Comparison of ENCODE assay signal across 11 cellular contexts in genomic region chr14:36662258-36662542, GRCh38. TPM values are rescaled to one million over a fixed set of nuclear protein-coding genes. Genes with fewer than 3 reads are reported as not detected.
A peak's percentile ranks its signal among the peaks of the same experiment; 100 is the strongest.
DNase-seq lines count a peak whose midpoint lies in the region; ATAC-seq, FAIRE-seq and TF ChIP-seq lines count a peak whose summit lies in the region.
"Had no signal": no experiment of that assay in that cellular context is flagged by ENCODE, and none has a peak within 500 bp of the region (broad histone marks: within the 10 kb centered on the region; RNA-seq: fewer than 3 reads in every experiment).

No MANE protein-coding gene starts in this region.

- H3K4ac ChIP-seq in H1 (replicated peaks; ENCODE audit: insufficient read length, low read depth, low read length): no peak overlapping the region

- DNase-seq in AG09309 (ENCODE audit: low read depth): no peak
- no peak for DNase-seq in H1 (ENCODE audit: low read depth in 1 of 2, low spot score in 2 of 2)
- DNase-seq in pons (ENCODE audit: low spot score): no peak
- DNase-seq: GDM1 had no signal

- no peak for TF ChIP-seq RAD21 in H1 (IDR thresholded peaks at IDR 0.05 in 1 of 2, conservative IDR thresholded peaks at IDR 0.05 in 1 of 2; ENCODE audit: low read depth in 2 of 2, low read length in 2 of 2)

- peak overlapping the region; percentile 67 to 75 for H3K4me2 ChIP-seq in H1 (ENCODE audit: insufficient read depth in 1 of 2, low read depth in 2 of 2, low read length in 2 of 2)
- H3K4me2 ChIP-seq: KMS-11 had no signal

- H2BK5ac ChIP-seq in H1 (ENCODE audit: low read depth, low read length): no peak overlapping the region

- H4K91ac ChIP-seq in H1 (replicated peaks; ENCODE audit: insufficient read length, low read length): no peak overlapping the region

- WGBS in H1 (ENCODE audit: extremely low coverage in 1 of 2, insufficient coverage in 1 of 2, insufficient read length in 1 of 2, insufficient replicate concordance in 2 of 2, low coverage in 1 of 2, low lambda C conversion rate in 2 of 2, missing lambda C conversion rate in 1 of 2), 2 experiments: 1% methylated on average over 11 of the region's 11 CpGs; no CpG with 5 or more reads in 1 of the 2 experiments

- H2BK12ac ChIP-seq in H1 (ENCODE audit: low read depth, low read length): peak overlapping the region; percentile 84; the same call in 1 of the 2 replicates

- no peak overlapping the region for H2AFZ ChIP-seq in H1 (ENCODE audit: low read length)
- H2AFZ ChIP-seq in neuron (ENCODE audit: low read depth, low read length): no peak overlapping the region

- H3K14ac ChIP-seq in H1 (ENCODE audit: insufficient read length): no peak overlapping the region

- no peak for TF ChIP-seq EP300 in H1 (IDR thresholded peaks at IDR 0.05; ENCODE audit: borderline replicate concordance in 1 of 2, low read depth in 2 of 2, low read length in 2 of 2)

- H2BK120ac ChIP-seq in H1 (replicated peaks; ENCODE audit: low read depth, low read length): no peak overlapping the region

- H4K5ac ChIP-seq in H1 (ENCODE audit: insufficient read length, low read depth, low read length): no peak overlapping the region

- no peak overlapping the region; the same call in 1 of the 2 replicates for H2BK20ac ChIP-seq in H1 (ENCODE audit: low read length)

- H2AK5ac ChIP-seq in H1 (ENCODE audit: low read depth, low read length): no peak overlapping the region

- H3K79me1 ChIP-seq in H1 (ENCODE audit: low read depth, low read length): no peaks in the 10 kb centered on the region

- H3K79me2 ChIP-seq in H1 (ENCODE audit: control insufficient read depth in 1 of 2, insufficient read depth in 2 of 2, low read length in 2 of 2): no peaks in the 10 kb centered on the region

- CTCF ChIA-PET in H1 (lab: Charles Lee; ENCODE audit: partially characterized antibody): interaction anchor here (1.5 to 9.9 kb wide), 3 partner anchors 14 to 280 kb away, joined by 5 to 132 read pairs (median 92); no protein-coding TSS in a partner anchor

- no peak overlapping the region for H2BK15ac ChIP-seq in H1 (ENCODE audit: low read length)

- peaks cover 11% of the 10 kb centered on the region; the same call in 1 of the 2 replicates for H3K23me2 ChIP-seq in H1 (ENCODE audit: low read depth, low read length)

- TF ChIP-seq CTCF in AG09309 (IDR thresholded peaks at IDR 0.05; ENCODE audit: control insufficient read depth, insufficient read depth, low read depth, low read length, missing control alignments) (no peak), H1 (IDR thresholded peaks at IDR 0.05; ENCODE audit: control extremely low read depth in 1 of 3, insufficient read depth in 1 of 3, low read depth in 1 of 3, low read length in 3 of 3) (no peak)

- H3K27me3 ChIP-seq in HUES48 (ENCODE audit: control insufficient read depth, insufficient read depth, low read length) (peaks cover 98% of the 10 kb centered on the region), H1 (replicated peaks in 1 of 4; ENCODE audit: control insufficient read depth in 3 of 4, extremely low read depth in 1 of 4, insufficient read depth in 3 of 4, low read length in 3 of 4) (peaks cover 92 to 99% (median 94%) of the 10 kb centered on the region in 4 experiments), neuron (ENCODE audit: insufficient read depth, low read length) (peaks cover 95% of the 10 kb centered on the region)

- FAIRE-seq in H1 (lab: Jason Lieb, UNC): no peak

- peaks cover 29 to 55% of the 10 kb centered on the region in 2 experiments for H4K20me1 ChIP-seq in H1 (replicated peaks in 1 of 2; ENCODE audit: control insufficient read depth in 1 of 2, insufficient read depth in 2 of 2, low read length in 2 of 2)

- no peak overlapping the region for H3K18ac ChIP-seq in H1 (ENCODE audit: extremely low read depth, low read length)

- ATAC-seq in GM19395 (IDR thresholded peaks at IDR 0.05; ENCODE audit: unreplicated experiment) (no peak), HG03457 (IDR thresholded peaks at IDR 0.05; ENCODE audit: unreplicated experiment) (no peak), GM19351 (IDR thresholded peaks at IDR 0.05; ENCODE audit: unreplicated experiment) (no peak)

- POLR2A ChIA-PET in H1 (lab: Charles Lee; ENCODE audit: partially characterized antibody): interaction anchor here (0.6 to 2.0 kb wide), 3 partner anchors 78 to 140 kb away, joined by 3 to 4 read pairs (median 3); no protein-coding TSS in a partner anchor

- TF ChIP-seq POLR2A in H1 (IDR thresholded peaks at IDR 0.05; ENCODE audit: control extremely low read depth in 1 of 2, low read depth in 2 of 2, low read length in 2 of 2): no peak

- H3K9me3 ChIP-seq in HUES48 (ENCODE audit: control insufficient read depth, insufficient read depth, low read length): no peaks in the 10 kb centered on the region
- no peaks in the 10 kb centered on the region for H3K9me3 ChIP-seq in H1 (ENCODE audit: insufficient read depth in 2 of 2, low read depth in 1 of 2, low read length in 1 of 2)
- H3K9me3 ChIP-seq in neuron (ENCODE audit: low read length): no peaks in the 10 kb centered on the region
- H3K9me3 ChIP-seq: mucosa of descending colon had no signal

- peaks cover 26% of the 10 kb centered on the region for H3K4me1 ChIP-seq in HUES48 (ENCODE audit: control insufficient read depth, insufficient read depth, low read length)
- peaks cover 4 to 32% (median 22%) of the 10 kb centered on the region in 4 experiments for H3K4me1 ChIP-seq in H1 (replicated peaks in 1 of 4; ENCODE audit: control insufficient read depth in 3 of 4, insufficient read depth in 4 of 4, low read length in 3 of 4)
- peaks cover 41% of the 10 kb centered on the region for H3K4me1 ChIP-seq in neuron (ENCODE audit: insufficient read depth, low read length)

- H3K4me3 ChIP-seq in AG09309 (ENCODE audit: control insufficient read depth, low read depth, low read length) (peak overlapping the region; percentile 68), HUES48 (ENCODE audit: low read depth, low read length) (peak overlapping the region; percentile 51), H1 (ENCODE audit: extremely low read depth in 1 of 4, insufficient read depth in 2 of 4, low read depth in 3 of 4, low read length in 4 of 4) (peak overlapping the region; percentile 21 to 62 (median 32); a peak in 6 of 8 replicates), neuron (ENCODE audit: low read length) (peak overlapping the region; percentile 13)
- H3K4me3 ChIP-seq: mucosa of descending colon had no signal

- H3K36me3 ChIP-seq in HUES48 (ENCODE audit: control insufficient read depth, insufficient read depth, low read length) (no peaks in the 10 kb centered on the region), H1 (ENCODE audit: control insufficient read depth in 2 of 4, insufficient read depth in 4 of 4, low read length in 3 of 4) (peaks cover 0 to 3% (median 0%) of the 10 kb centered on the region in 4 experiments; a peak in 1 of 8 replicates), neuron (ENCODE audit: insufficient read depth, low read length) (no peaks in the 10 kb centered on the region)

- H3K23ac ChIP-seq in H1 (ENCODE audit: insufficient read length): no peak overlapping the region

- H3K27ac ChIP-seq in HUES48 (ENCODE audit: low read depth, low read length) (no peak overlapping the region), H1 (ENCODE audit: low read depth, low read length) (no peak overlapping the region)
- H3K27ac ChIP-seq: KMS-11 had no signal

- no peak overlapping the region for H3K9ac ChIP-seq in HUES48 (ENCODE audit: low read depth, low read length)
- H3K9ac ChIP-seq in H1 (replicated peaks in 1 of 4; ENCODE audit: extremely low read depth in 1 of 4, low read depth in 3 of 4, low read length in 3 of 4): no peak overlapping the region
- H3K9ac ChIP-seq: KMS-11 had no signal

- H4K8ac ChIP-seq in H1 (ENCODE audit: extremely low read depth, insufficient read depth, low read length): no peak overlapping the region

- H3K56ac ChIP-seq in H1 (replicated peaks; ENCODE audit: insufficient read length, low read depth, low read length): no peak overlapping the region

TF ChIP-seq in H1, 55 proteins besides CTCF, POLR2A, EP300 and RAD21:
- TF ChIP-seq KDM4A (IDR thresholded peaks at IDR 0.05; ENCODE audit: low read depth, low read length, severe bottlenecking) (peak; percentile 50), GTF2F1 (IDR thresholded peaks at IDR 0.05; ENCODE audit: borderline replicate concordance, low read depth, low read length) (no peak), JUN (IDR thresholded peaks at IDR 0.05; ENCODE audit: low read depth, low read length) (no peak), NRF1 (IDR thresholded peaks at IDR 0.05; ENCODE audit: low read depth, low read length) (no peak), ASH2L (IDR thresholded peaks at IDR 0.05; ENCODE audit: low read length) (peak; percentile 57), MAFK (IDR thresholded peaks at IDR 0.05; ENCODE audit: low read depth, low read length) (no peak)

RNA-seq across cellular contexts. Expression of gene PAX9, which starts 0.5 kb away (rescaled TPM):
- not detected in 2 replicates for total RNA-seq in H1 (2021; fragmentation: NEBNext Ultra II Directional; extraction: Animal tissue kit (Norgen Biotek cat#: 25700))
- 0.05 TPM in 1 of 2 replicates, not detected in the other for polyA plus RNA-seq in H1 (2011; rRNA removed)
- not detected for polyA plus RNA-seq in H1 (2011; cell fraction: cytosol; rRNA removed)
- not detected for polyA plus RNA-seq in H1 (2011; cell fraction: nucleus; rRNA removed)
- 0.20 to 0.35 TPM (median 0.22 TPM) in 4 replicates for polyA plus RNA-seq in H1 (2012, experiment 1 of 2)
- polyA plus RNA-seq in H1 (2012, experiment 2 of 2): 0.04 TPM
- polyA plus RNA-seq in H1 (2013, experiment 1 of 2): 0.02 TPM
- polyA plus RNA-seq in H1 (2013, experiment 2 of 2): not detected
- polyA minus RNA-seq in H1 (2011; rRNA and poly(A)+ RNA removed): not detected in 2 replicates
- not detected for polyA minus RNA-seq in H1 (2011; cell fraction: cytosol; rRNA and poly(A)+ RNA removed)
- polyA minus RNA-seq in H1 (2011; cell fraction: nucleus; rRNA and poly(A)+ RNA removed): not detected

Comparison
In these comparisons a context has a peak if more than half of its experiments do, and no peak if none do; other contexts are left out.
1. H3K4me3 ChIP-seq: peak in every context shown above with its lines; median percentile 68 in AG09309; 51 in HUES48; 32 in H1; 13 in neuron.